In genomic region chr15:90814193-90814811, GRCh38 we compare ENCODE assay signal across 12 cellular contexts. TPM values are rescaled to one million over a fixed set of nuclear protein-coding genes. Genes with fewer than 3 reads are reported as not detected.
DNase-seq lines count a peak whose midpoint lies in the region; ATAC-seq and TF ChIP-seq lines count a peak whose summit lies in the region.
"Had no signal": no experiment of that assay in that cellular context is flagged by ENCODE, and none has a peak within 500 bp of the region (broad histone marks: within the 10 kb centered on the region; RNA-seq: fewer than 3 reads in every experiment).

No MANE protein-coding gene starts in this region.

- no peak overlapping the region for H3K27ac ChIP-seq in RWPE2 (ENCODE audit: poor library complexity, severe bottlenecking)
- H3K27ac ChIP-seq in dorsolateral prefrontal cortex = peak overlapping the region in 56 of 59 donors; percentile 1 to 94 (median 74)
- peak overlapping the region; percentile 4 for H3K27ac ChIP-seq in smooth muscle cell (ENCODE audit: low read depth)
- H3K27ac ChIP-seq in heart left ventricle = no peak overlapping the region
- H3K27ac ChIP-seq: foreskin keratinocyte, PC-9 had no signal

- no peaks in the 10 kb centered on the region for H4K20me1 ChIP-seq in smooth muscle cell (ENCODE audit: low read depth)

- H2AFZ ChIP-seq in smooth muscle cell (ENCODE audit: low read depth) = no peak overlapping the region
- H2AFZ ChIP-seq: PC-9 had no signal

- peak overlapping the region; percentile 93 for H3K27ac Mint-ChIP-seq in activated CD4-positive, alpha-beta T cell treated with anti-CD3 and anti-CD28 coated beads for 36 hours

- no peaks in the 10 kb centered on the region for H3K9me3 ChIP-seq in RWPE2 (ENCODE audit: severe bottlenecking)
- H3K9me3 ChIP-seq in smooth muscle cell (replicated peaks; ENCODE audit: low read depth) = no peaks in the 10 kb centered on the region
- no peaks in the 10 kb centered on the region for H3K9me3 ChIP-seq in heart left ventricle

- no peak overlapping the region for H3K9ac ChIP-seq in smooth muscle cell (ENCODE audit: low read depth)

- no peak overlapping the region for H3K4me3 Mint-ChIP-seq in activated CD4-positive, alpha-beta T cell treated with anti-CD3 and anti-CD28 coated beads for 36 hours

- peaks cover 7% of the 10 kb centered on the region for H3F3A ChIP-seq in smooth muscle cell (ENCODE audit: low read depth)

- TF ChIP-seq POLR2A in heart left ventricle (IDR thresholded peaks at IDR 0.05) = no peak

- 33% methylated on average over 13 of the region's 13 CpGs for WGBS in smooth muscle cell (ENCODE audit: low lambda C conversion rate)
- 73 to 91% (median 83%) methylated on average over 12 to 13 of the region's 13 CpGs for WGBS in heart left ventricle, 4 donors

- H3K36me3 ChIP-seq in RWPE2 (ENCODE audit: low read depth) (peaks cover 44% of the 10 kb centered on the region), smooth muscle cell (ENCODE audit: low read depth) (no peaks in the 10 kb centered on the region), heart left ventricle (no peaks in the 10 kb centered on the region)

- DNase-seq in activated CD4-positive, alpha-beta T cell treated with anti-CD3 and anti-CD28 coated beads for 36 hours = no peak
- DNase-seq in activated CD4-positive, alpha-beta T cell treated with anti-CD3 and anti-CD28 coated beads for 4 hours = no peak
- DNase-seq in RWPE2 (ENCODE audit: low spot score) = peak; percentile 69
- DNase-seq in dorsolateral prefrontal cortex = peak in 4 of 10 donors; percentile 25 to 59 (median 44)
- DNase-seq in smooth muscle cell (lab: John Stamatoyannopoulos, UW; ENCODE audit: unreplicated experiment) = no peak
- no peak for DNase-seq in heart left ventricle
- no peak for DNase-seq in GM03348 (ENCODE audit: low spot score)
- no peak for DNase-seq in foreskin melanocyte
- DNase-seq: foreskin keratinocyte, mesendoderm, NCI-H2029 treated with DMSO at 0.1 percent for 48 hours, PC-9 had no signal

- H3K4me3 ChIP-seq in RWPE2 (ENCODE audit: severe bottlenecking) (no peak overlapping the region), dorsolateral prefrontal cortex (no peak overlapping the region), smooth muscle cell (no peak overlapping the region), heart left ventricle (no peak overlapping the region)
- H3K4me3 ChIP-seq: PC-9 had no signal

- POLR2A ChIA-PET in activated CD4-positive, alpha-beta T cell treated with anti-CD3 and anti-CD28 coated beads for 36 hours (lab: Charles Lee) = interaction anchor here (0.6 to 1.8 kb wide), 7 partner anchors 19 to 302 kb away, joined by 3 to 7 read pairs (median 4); no protein-coding TSS in a partner anchor

- ATAC-seq in activated CD4-positive, alpha-beta T cell treated with anti-CD3 and anti-CD28 coated beads for 36 hours = peak; percentile 16
- peak; percentile 26; the same call in 2 of the 3 replicates for ATAC-seq in RWPE2 (ENCODE audit: low read depth)
- ATAC-seq in heart left ventricle = no peak
- ATAC-seq: foreskin keratinocyte had no signal

- CTCF ChIA-PET in activated CD4-positive, alpha-beta T cell treated with anti-CD3 and anti-CD28 coated beads for 36 hours (lab: Charles Lee) = interaction anchor here (1.1 to 1.6 kb wide), 3 partner anchors 24 to 89 kb away, joined by 3 to 10 read pairs (median 4); partner anchors contain the start of gene MAN2A2

- TF ChIP-seq CTCF in RWPE2 (IDR thresholded peaks at IDR 0.05; ENCODE audit: poor library complexity, severe bottlenecking) (no peak), dorsolateral prefrontal cortex (IDR thresholded peaks at IDR 0.05 in 54 of 56, conservative IDR thresholded peaks at IDR 0.05 in 2 of 56; ENCODE audit: low read depth in 1 of 56, partially characterized antibody in 56 of 56) (no peak), smooth muscle cell (IDR thresholded peaks at IDR 0.05; ENCODE audit: borderline replicate concordance, insufficient read depth, poor library complexity, severe bottlenecking) (no peak), heart left ventricle (IDR thresholded peaks at IDR 0.05) (no peak)

- peaks cover 50% of the 10 kb centered on the region for H3K4me1 Mint-ChIP-seq in activated CD4-positive, alpha-beta T cell treated with anti-CD3 and anti-CD28 coated beads for 36 hours

- intact Hi-C loops in activated CD4-positive, alpha-beta T cell treated with anti-CD3 and anti-CD28 coated beads for 36 hours (cut with DNase I, micrococcal nuclease) = loop anchor here (2.0 to 10.0 kb wide), 3 partner anchors 16 to 167 kb away; no protein-coding TSS in a partner anchor
- intact Hi-C loops in dorsolateral prefrontal cortex (cut with DNase I) = no loop called here
- intact Hi-C loops in heart left ventricle (cut with DNase I) = no loop called here

- peak overlapping the region; percentile 17 for H3K4me2 ChIP-seq in smooth muscle cell
- H3K4me2 ChIP-seq: PC-9 had no signal

- H3K79me2 ChIP-seq in smooth muscle cell (ENCODE audit: low read depth) = no peaks in the 10 kb centered on the region

- no peaks in the 10 kb centered on the region for H3K4me1 ChIP-seq in RWPE2 (ENCODE audit: insufficient read depth, poor library complexity, severe bottlenecking)
- H3K4me1 ChIP-seq in smooth muscle cell (ENCODE audit: low read depth) = no peaks in the 10 kb centered on the region
- H3K4me1 ChIP-seq in heart left ventricle = peaks cover 0 to 52% (median 6%) of the 10 kb centered on the region in 12 donors
- H3K4me1 ChIP-seq: foreskin keratinocyte had no signal

- no peaks in the 10 kb centered on the region for H3K9me3 Mint-ChIP-seq in activated CD4-positive, alpha-beta T cell treated with anti-CD3 and anti-CD28 coated beads for 36 hours (ENCODE audit: low read depth)

- no peaks in the 10 kb centered on the region for H3K27me3 Mint-ChIP-seq in activated CD4-positive, alpha-beta T cell treated with anti-CD3 and anti-CD28 coated beads for 36 hours

- H3K36me3 Mint-ChIP-seq in activated CD4-positive, alpha-beta T cell treated with anti-CD3 and anti-CD28 coated beads for 36 hours (ENCODE audit: low read depth) = peaks cover 45% of the 10 kb centered on the region

- H3K27me3 ChIP-seq in RWPE2 (ENCODE audit: insufficient read depth, poor library complexity, severe bottlenecking) (no peaks in the 10 kb centered on the region), dorsolateral prefrontal cortex (no peaks in the 10 kb centered on the region), smooth muscle cell (ENCODE audit: low read depth) (no peaks in the 10 kb centered on the region), heart left ventricle (no peaks in the 10 kb centered on the region)

RNA-seq across cellular contexts. Expression of gene FURIN, which starts 54.1 kb away (rescaled TPM):
- 100 to 1,000 TPM; 406 to 422 TPM for total RNA-seq in activated CD4-positive, alpha-beta T cell treated with anti-CD3 and anti-CD28 coated beads for 36 hours
- 10 to 100 TPM; 28.0 to 73.1 (median 40.8) TPM for total RNA-seq in dorsolateral prefrontal cortex
- total RNA-seq in smooth muscle cell = 52.5 and 66.0 TPM in 2 replicates
- polyA plus RNA-seq in smooth muscle cell = 113 and 121 TPM in 2 replicates
- total RNA-seq in heart left ventricle = 100 to 1,000 TPM in 2 of 9 donors, 10 to 100 TPM in 7; 38.7 to 122 (median 64.8) TPM
- 100 to 1,000 TPM in 1 of 2 donors, 10 to 100 TPM in 1; 37.2 to 174 TPM for polyA plus RNA-seq in heart left ventricle

Comparison
In these comparisons a context has a peak if more than half of its experiments do, and no peak if none do; other contexts are left out.
1. ATAC-seq: peak in activated CD4-positive, alpha-beta T cell treated with anti-CD3 and anti-CD28 coated beads for 36 hours (single experiment) and RWPE2 (single experiment); none in heart left ventricle (0 of 4).
2. H3K27ac ChIP-seq: peak in dorsolateral prefrontal cortex (56 of 59) and smooth muscle cell (single experiment); none in RWPE2 (single experiment) and heart left ventricle (0 of 12).
3. intact Hi-C loops: an anchor here in activated CD4-positive, alpha-beta T cell treated with anti-CD3 and anti-CD28 coated beads for 36 hours (2.0 to 10.0 kb wide); none called in dorsolateral prefrontal cortex and heart left ventricle.